19 cellular contexts compared by ENCODE assay signal in genomic region chr6:80676386-80676785, GRCh38.
"Had no signal": no experiment of that assay in that cellular context is flagged by ENCODE, and none has a peak within 500 bp of the region (broad histone marks: within the 10 kb centered on the region; RNA-seq: fewer than 3 reads in every experiment).

No MANE protein-coding gene starts in this region.

- H3K36me3 ChIP-seq: neural progenitor cell, right lobe of liver, spleen, upper lobe of left lung had no signal

- H3K4me2 ChIP-seq: neural progenitor cell had no signal

- H3K9me3 ChIP-seq: body of pancreas, psoas muscle, right lobe of liver had no signal

- H2AFZ ChIP-seq: neural progenitor cell had no signal

- H3K4me1 ChIP-seq: body of pancreas, neural progenitor cell, psoas muscle, right lobe of liver, spleen, upper lobe of left lung had no signal

- H3K27me3 ChIP-seq: body of pancreas, neural progenitor cell, right lobe of liver, spleen, upper lobe of left lung had no signal

- H3K9ac ChIP-seq: neural progenitor cell had no signal

- H3K27ac ChIP-seq: body of pancreas, neural progenitor cell, psoas muscle, right lobe of liver, spleen, upper lobe of left lung had no signal

- DNase-seq: activated B cell treated with CpG ODN at 0.5 μM for 24 hours; activated CD4-positive, alpha-beta T cell treated with anti-CD3 and anti-CD28 coated beads for 48 hours; activated CD8-positive, alpha-beta memory T cell treated with anti-CD3 and anti-CD28 coated beads, Interleukin-2, amount 50 U/mL, for 4 hours; activated CD8-positive, alpha-beta T cell treated with anti-CD3 and anti-CD28 coated beads for 36 hours; activated effector memory CD4-positive, alpha-beta T cell treated with anti-CD3 and anti-CD28 coated beads, Interleukin-2, amount 50 U/mL, for 16 hours; activated T-cell treated with anti-CD3 and anti-CD28 coated beads, Interleukin-2, amount 50 U/mL, for 48 hours; amygdala; body of pancreas; effector CD8-positive, alpha-beta T cell; islet precursor cell; naive B cell; psoas muscle; right lobe of liver; spleen; stimulated activated naive CD8-positive, alpha-beta T cell treated with anti-CD3 and anti-CD28 coated beads, Interleukin-15, amount 100 ng/mL, for 72 hours; T-helper 17 cell; upper lobe of left lung had no signal

- ATAC-seq: activated CD8-positive, alpha-beta T cell treated with anti-CD3 and anti-CD28 coated beads for 36 hours; body of pancreas; left lobe of liver; psoas muscle; right lobe of liver; stimulated activated naive CD8-positive, alpha-beta T cell treated with anti-CD3 and anti-CD28 coated beads, Interleukin-15, amount 100 ng/mL, for 72 hours; T-helper 17 cell had no signal

- H3K4me3 ChIP-seq: body of pancreas, neural progenitor cell, psoas muscle, right lobe of liver, spleen, upper lobe of left lung had no signal
